In genomic region chr3:9820543-9820942, GRCh38 we compare ENCODE assay signal across 21 cellular contexts.
"Had no signal": no experiment of that assay in that cellular context is flagged by ENCODE, and none has a peak within 500 bp of the region (broad histone marks: within the 10 kb centered on the region; RNA-seq: fewer than 3 reads in every experiment).

No MANE protein-coding gene starts in this region.

- H3K27ac Mint-ChIP-seq: type B pancreatic cell had no signal

- H3K36me3 Mint-ChIP-seq: natural killer cell had no signal

- H3K4me1 ChIP-seq: esophagus muscularis mucosa, heart right ventricle, sigmoid colon, suprapubic skin, thyroid gland had no signal

- H3K36me3 ChIP-seq: gastrocnemius medialis, thyroid gland had no signal

- H3K27ac ChIP-seq: dorsolateral prefrontal cortex, esophagus muscularis mucosa, gastrocnemius medialis, heart right ventricle, psoas muscle, sigmoid colon, suprapubic skin, thyroid gland had no signal

- H3K4me3 Mint-ChIP-seq: natural killer cell, type B pancreatic cell had no signal

- H3K27me3 ChIP-seq: dorsolateral prefrontal cortex, esophagus muscularis mucosa, gastrocnemius medialis, heart right ventricle, sigmoid colon, suprapubic skin, thyroid gland had no signal

- FAIRE-seq: islet of Langerhans, urothelium cell line had no signal

- H3K4me3 ChIP-seq: dorsolateral prefrontal cortex, esophagus muscularis mucosa, gastrocnemius medialis, heart right ventricle, psoas muscle, sigmoid colon, skin epidermis, suprapubic skin, thyroid gland had no signal

- H3K27me3 Mint-ChIP-seq: type B pancreatic cell had no signal

- ATAC-seq: gastrocnemius medialis, heart right ventricle, psoas muscle had no signal

- DNase-seq: cortex of kidney; dorsolateral prefrontal cortex; effector CD8-positive, alpha-beta T cell; gastrocnemius medialis; heart right ventricle; hypothalamus; kidney glomerular epithelial cell; natural killer cell; psoas muscle; retina; sigmoid colon; stimulated activated CD4-positive, alpha-beta T cell treated with anti-CD3 and anti-CD28 coated beads, Interleukin-2, amount 100 ng/mL, for 24 hours; stimulated activated CD4-positive, alpha-beta T cell treated with anti-CD3 and anti-CD28 coated beads, Interleukin-4, amount 100 ng/mL, for 4 hours; stimulated activated naive CD4-positive, alpha-beta T cell; thyroid gland had no signal

- H3K9me3 ChIP-seq: esophagus muscularis mucosa, gastrocnemius medialis, heart right ventricle, psoas muscle, sigmoid colon, suprapubic skin, thyroid gland had no signal

- H3K9me3 Mint-ChIP-seq: natural killer cell, type B pancreatic cell had no signal
